16 cellular contexts compared by ENCODE assay signal in genomic region chr3:181943285-181943684, GRCh38.
"Had no signal": no experiment of that assay in that cellular context is flagged by ENCODE, and none has a peak within 500 bp of the region (broad histone marks: within the 10 kb centered on the region; RNA-seq: fewer than 3 reads in every experiment).

No MANE protein-coding gene starts in this region.

- H3K9me3 ChIP-seq: sigmoid colon, suprapubic skin had no signal

- DNase-seq: activated CD4-positive, alpha-beta T cell treated with anti-CD3 and anti-CD28 coated beads for 1 hour; activated CD4-positive, alpha-beta T cell treated with anti-CD3 and anti-CD28 coated beads, Interleukin-2, amount 50 U/mL, for 48 hours; activated CD8-positive, alpha-beta memory T cell treated with anti-CD3 and anti-CD28 coated beads, Interleukin-2, amount 10 ng/mL, durations not matched to agents 7 days and 5 days; activated effector memory CD4-positive, alpha-beta T cell treated with Interleukin-2 at 50 U/mL for 16 hours; activated T-cell treated with anti-CD3 and anti-CD28 coated beads, Interleukin-2, amount 50 U/mL, for 24 hours; amniotic stem cell; hypothalamus; left colon; natural killer cell; occipital lobe; sigmoid colon; stimulated activated naive CD8-positive, alpha-beta T cell treated with anti-CD3 and anti-CD28 coated beads, Interleukin-15, Interleukin-2, amounts not matched to agents 100 U/mL and 50 U/mL, for 24 hours; T-helper 9 cell had no signal

- H3K36me3 ChIP-seq: sigmoid colon, suprapubic skin had no signal

- H3K27me3 ChIP-seq: sigmoid colon, suprapubic skin had no signal

- H3K4me1 ChIP-seq: sigmoid colon, suprapubic skin had no signal

- H3K27ac ChIP-seq: sigmoid colon, suprapubic skin had no signal

- FAIRE-seq: urothelium cell line had no signal

- ATAC-seq: activated CD8-positive, alpha-beta memory T cell treated with anti-CD3 and anti-CD28 coated beads, Interleukin-2, amount 10 ng/mL, durations not matched to agents 7 days and 5 days; activated naive CD4-positive, alpha-beta T cell treated with anti-CD3 and anti-CD28 coated beads, Interleukin-2, amount 50 U/mL, for 72 hours; left colon; natural killer cell; stimulated activated naive CD8-positive, alpha-beta T cell treated with anti-CD3 and anti-CD28 coated beads, Interleukin-15, Interleukin-2, amounts not matched to agents 100 U/mL and 50 U/mL, for 24 hours had no signal

- H3K4me3 ChIP-seq: sigmoid colon, suprapubic skin had no signal
